Comparison of ENCODE assay signal across 8 cellular contexts in genomic region chrX:150983526-150984163, GRCh38. TPM values are rescaled to one million over a fixed set of nuclear protein-coding genes. Genes with fewer than 3 reads are reported as not detected.
DNase-seq lines count a peak whose midpoint lies in the region; ATAC-seq and TF ChIP-seq lines count a peak whose summit lies in the region.

No MANE protein-coding gene starts in this region.

- H3K9ac ChIP-seq in adipocyte (ENCODE audit: low read length) (no peak overlapping the region), mesenchymal stem cell (ENCODE audit: low read length) (no peak overlapping the region)

- H2AFZ ChIP-seq in mesenchymal stem cell (ENCODE audit: low read depth, low read length) = no peak overlapping the region

- H3K27me3 ChIP-seq in adipocyte (replicated peaks; ENCODE audit: control insufficient read depth, insufficient read depth, low read length) = peaks cover 5% of the 10 kb centered on the region
- no peaks in the 10 kb centered on the region for H3K27me3 ChIP-seq in mesenchymal stem cell (ENCODE audit: control insufficient read depth in 1 of 2, insufficient read depth in 1 of 2, low read length in 2 of 2)
- H3K27me3 ChIP-seq in adrenal gland = no peaks in the 10 kb centered on the region

- H3K4me3 ChIP-seq in adipocyte (ENCODE audit: low read length) (peak overlapping the region; percentile 59), mesenchymal stem cell (ENCODE audit: insufficient read depth in 1 of 2, low read depth in 1 of 2, low read length in 2 of 2) (peak overlapping the region; percentile 59 to 62), adrenal gland (peak overlapping the region in 2 of 4 donors; percentile 7 to 65)

- no peak overlapping the region for H4K91ac ChIP-seq in mesenchymal stem cell (ENCODE audit: low read length)

- H3K23ac ChIP-seq in mesenchymal stem cell (ENCODE audit: low read length in 2 of 2) = no peak overlapping the region

- H3K14ac ChIP-seq in mesenchymal stem cell (ENCODE audit: low read length in 2 of 2) = no peak overlapping the region

- H3K9me3 ChIP-seq in adipocyte (ENCODE audit: control insufficient read depth, low read length) (no peaks in the 10 kb centered on the region), mesenchymal stem cell (ENCODE audit: control insufficient read depth, low read length) (no peaks in the 10 kb centered on the region), adrenal gland (replicated peaks in 1 of 3) (no peaks in the 10 kb centered on the region)

- H3K4me2 ChIP-seq in mesenchymal stem cell (ENCODE audit: low read length, poor library complexity, severe bottlenecking) = peak overlapping the region; percentile 39

- intact Hi-C loops in adrenal gland (cut with DNase I) = loop anchor here in 1 of 2 donors (10.0 kb wide), 1 partner anchor 209 kb away; no protein-coding TSS in a partner anchor

- H2BK12ac ChIP-seq in mesenchymal stem cell (ENCODE audit: low read length in 2 of 2) = no peak overlapping the region

- no peak overlapping the region for H2BK120ac ChIP-seq in mesenchymal stem cell (ENCODE audit: low read depth, low read length)

- no peak overlapping the region for H2AK5ac ChIP-seq in mesenchymal stem cell (ENCODE audit: low read length, severe bottlenecking)

- ATAC-seq in HG03060 (IDR thresholded peaks at IDR 0.05; ENCODE audit: low read depth, unreplicated experiment) (peak; percentile 6), GM18861 (IDR thresholded peaks at IDR 0.05; ENCODE audit: unreplicated experiment) (no peak)

- H3K4me1 ChIP-seq in adipocyte (ENCODE audit: control insufficient read depth, insufficient read depth, low read length) = no peaks in the 10 kb centered on the region
- H3K4me1 ChIP-seq in mesenchymal stem cell (ENCODE audit: control insufficient read depth, insufficient read depth, low read depth, low read length) = no peaks in the 10 kb centered on the region
- H3K4me1 ChIP-seq in adrenal gland (replicated peaks in 1 of 2) = no peaks in the 10 kb centered on the region

- no peak for TF ChIP-seq CTCF in adrenal gland (IDR thresholded peaks at IDR 0.05)

- H3K4ac ChIP-seq in mesenchymal stem cell (ENCODE audit: low read depth in 1 of 2, low read length in 2 of 2) = no peak overlapping the region

- WGBS in mesenchymal stem cell = 0% methylated on average over 14 of the region's 95 CpGs
- WGBS in adrenal gland, 4 donors = 0 to 24% methylated on average over 34 to 76 of the region's 95 CpGs; no CpG with 5 or more reads in 2 of the 4 donors

- H3K79me1 ChIP-seq in mesenchymal stem cell (replicated peaks; ENCODE audit: low read length, poor library complexity, severe bottlenecking) = peaks cover 2% of the 10 kb centered on the region

- H2BK15ac ChIP-seq in mesenchymal stem cell (ENCODE audit: low read depth, poor library complexity, severe bottlenecking) = no peak overlapping the region

- H3K36me3 ChIP-seq in adipocyte (ENCODE audit: control insufficient read depth, insufficient read depth, low read length, severe bottlenecking) (peaks cover 4% of the 10 kb centered on the region), mesenchymal stem cell (ENCODE audit: control insufficient read depth in 1 of 2, insufficient read depth in 2 of 2, low read depth in 1 of 2, low read length in 2 of 2) (peaks cover 3 to 4% of the 10 kb centered on the region in 2 experiments), adrenal gland (replicated peaks in 1 of 2) (no peaks in the 10 kb centered on the region)

- no peak for TF ChIP-seq POLR2A in adrenal gland (IDR thresholded peaks at IDR 0.05)

- no peak overlapping the region for H4K8ac ChIP-seq in mesenchymal stem cell (ENCODE audit: low read length)

- DNase-seq in stimulated activated CD4-positive, alpha-beta T cell treated with anti-CD3 and anti-CD28 coated beads, Interleukin-15, amount 100 ng/mL, for 24 hours = peak; percentile 8
- no peak for DNase-seq in stimulated activated CD4-positive, alpha-beta T cell treated with anti-CD3 and anti-CD28 coated beads, Interleukin-12 subunit alpha, Interleukin-12 subunit beta, amount 100 ng/mL, for 4 hours
- peak; percentile 38 for DNase-seq in adipocyte (ENCODE audit: low read depth)
- no peak for DNase-seq in mesenchymal stem cell
- DNase-seq in adrenal gland = no peak
- no peak for DNase-seq in ureter (ENCODE audit: low spot score)

- H3K18ac ChIP-seq in mesenchymal stem cell (ENCODE audit: low read depth in 1 of 2, low read length in 2 of 2) = peak overlapping the region; percentile 24 to 33

- peak overlapping the region; percentile 44 for H2BK5ac ChIP-seq in mesenchymal stem cell (ENCODE audit: low read depth, low read length, poor library complexity, severe bottlenecking)

- no peak overlapping the region for H3K27ac ChIP-seq in mesenchymal stem cell (ENCODE audit: low read length, poor library complexity, severe bottlenecking)
- peak overlapping the region in 2 of 5 donors; percentile 21 to 68 for H3K27ac ChIP-seq in adrenal gland

RNA-seq across cellular contexts. Expression of gene HMGB3, which starts 0.5 kb away (rescaled TPM):
- polyA plus RNA-seq in mesenchymal stem cell (2013, experiment 1 of 2) = 44.9 TPM
- 47.1 TPM for polyA plus RNA-seq in mesenchymal stem cell (2013, experiment 2 of 2)
- total RNA-seq in adrenal gland (10 to 100 TPM in 5 of 8 donors, 1 to 10 TPM in 3; 3.9 to 20.7 (median 17.5) TPM), ureter (17.2 TPM)
- 10 to 100 TPM; 22.1 to 33.7 (median 27.2) TPM for polyA plus RNA-seq in adrenal gland

Comparison
In these comparisons a context has a peak if more than half of its experiments do, and no peak if none do; other contexts are left out.
1. DNase-seq: peak in stimulated activated CD4-positive, alpha-beta T cell treated with anti-CD3 and anti-CD28 coated beads, Interleukin-15, amount 100 ng/mL, for 24 hours (single experiment) and adipocyte (single experiment); none in stimulated activated CD4-positive, alpha-beta T cell treated with anti-CD3 and anti-CD28 coated beads, Interleukin-12 subunit alpha, Interleukin-12 subunit beta, amount 100 ng/mL, for 4 hours (single experiment), mesenchymal stem cell (single experiment), adrenal gland (0 of 7) and ureter (single experiment).